Comparison of ENCODE assay signal across 5 cellular contexts in genomic region chrX:90222620-90223019, GRCh38.
DNase-seq lines count a peak whose midpoint lies in the region; FAIRE-seq and TF ChIP-seq lines count a peak whose summit lies in the region.
"Not testable (repeated sequence)": the region's sequence is repeated elsewhere in the genome, so short reads cannot be mapped to it uniquely, and the experiment has no call there.

No MANE protein-coding gene starts in this region.

- not testable (repeated sequence) for H4K5ac ChIP-seq in mesendoderm (ENCODE audit: low read length)

- DNase-seq in ELF-1 (ENCODE audit: low read depth, low spot score) = peak; percentile 11
- not testable (repeated sequence) for DNase-seq in SK-N-SH; bronchial epithelial cell (ENCODE audit: low read depth)
- DNase-seq in mesendoderm = peak; percentile 2

- H2BK5ac ChIP-seq in mesendoderm (ENCODE audit: low read length) = not testable (repeated sequence)

- H3K36me3 ChIP-seq in SK-N-SH (replicated peaks in 1 of 2; ENCODE audit: control insufficient read depth in 1 of 2, insufficient read depth in 2 of 2, low read length in 1 of 2); bronchial epithelial cell (ENCODE audit: control insufficient read depth, insufficient read depth, low read length); mesendoderm (ENCODE audit: control insufficient read depth, insufficient read depth, low read length): not testable (repeated sequence)

- not testable (repeated sequence) for TF ChIP-seq EP300 in SK-N-SH (IDR thresholded peaks at IDR 0.05; ENCODE audit: borderline replicate concordance in 1 of 2, low read depth in 1 of 2, low read length in 1 of 2)

- TF ChIP-seq CTCF in C4-2B (conservative IDR thresholded peaks at IDR 0.05) (peak; percentile 15; the same call in 1 of the 2 replicates), SK-N-SH (IDR thresholded peaks at IDR 0.05) (peak; percentile 19)
- TF ChIP-seq CTCF in bronchial epithelial cell (IDR thresholded peaks at IDR 0.05; ENCODE audit: insufficient read depth, low read length, severe bottlenecking) = not testable (repeated sequence)

- not testable (repeated sequence) for H2BK120ac ChIP-seq in mesendoderm (ENCODE audit: low read depth, low read length)

- POLR2A ChIA-PET in SK-N-SH (lab: Yijun Ruan, JAX) = not testable (repeated sequence)

- not testable (repeated sequence) for H3K4me1 ChIP-seq in SK-N-SH (ENCODE audit: control insufficient read depth in 1 of 2, insufficient read depth in 2 of 2, low read depth in 1 of 2, low read length in 1 of 2); mesendoderm (ENCODE audit: control insufficient read depth, low read depth, low read length)

- H3K9me3 ChIP-seq in SK-N-SH = not testable (repeated sequence)

- not testable (repeated sequence) for H3F3A ChIP-seq in SK-N-SH (replicated peaks; ENCODE audit: insufficient read depth)

- H3K4me3 ChIP-seq in SK-N-SH (ENCODE audit: low read depth in 2 of 2, low read length in 1 of 2); bronchial epithelial cell (ENCODE audit: low read depth, low read length); mesendoderm (ENCODE audit: low read length): not testable (repeated sequence)

- not testable (repeated sequence) for H4K8ac ChIP-seq in mesendoderm (ENCODE audit: low read depth, low read length)

- H2BK15ac ChIP-seq in mesendoderm (replicated peaks; ENCODE audit: low read depth) = not testable (repeated sequence)

- not testable (repeated sequence) for H3K79me1 ChIP-seq in mesendoderm (ENCODE audit: low read length)

- H3K9ac ChIP-seq in SK-N-SH; mesendoderm (ENCODE audit: low read length): not testable (repeated sequence)

- not testable (repeated sequence) for H3K27ac ChIP-seq in C4-2B; SK-N-SH (ENCODE audit: low read depth in 2 of 2, low read length in 1 of 2); mesendoderm (ENCODE audit: low read depth, low read length)

- H3K79me2 ChIP-seq in SK-N-SH (ENCODE audit: insufficient read depth); mesendoderm (ENCODE audit: control insufficient read depth, insufficient read depth, low read length): not testable (repeated sequence)

- not testable (repeated sequence) for H2AK5ac ChIP-seq in mesendoderm (ENCODE audit: low read length)

- 8% methylated on average over 3 of the region's 4 CpGs for WGBS in SK-N-SH (ENCODE audit: low lambda C conversion rate)
- WGBS in mesendoderm (ENCODE audit: extremely low coverage, insufficient coverage, low lambda C conversion rate) = no CpG with 5 or more reads among the region's 4 CpGs

- CTCF ChIA-PET in SK-N-SH (lab: Yijun Ruan, JAX) = not testable (repeated sequence)

- H3K18ac ChIP-seq in mesendoderm (ENCODE audit: low read length) = not testable (repeated sequence)

- not testable (repeated sequence) for TF ChIP-seq RAD21 in SK-N-SH (IDR thresholded peaks at IDR 0.05; ENCODE audit: low read length)

- not testable (repeated sequence) for H3K4me2 ChIP-seq in SK-N-SH; mesendoderm (ENCODE audit: low read length)

- peak; percentile 58 for FAIRE-seq in bronchial epithelial cell (lab: Jason Lieb, UNC)

- not testable (repeated sequence) for H3K23ac ChIP-seq in mesendoderm (ENCODE audit: low read length)

- not testable (repeated sequence) for H3K9me2 ChIP-seq in SK-N-SH

- not testable (repeated sequence) for H3K4ac ChIP-seq in mesendoderm (ENCODE audit: low read depth, low read length)

- H4K20me1 ChIP-seq in SK-N-SH (ENCODE audit: insufficient read depth) = not testable (repeated sequence)

- H3K56ac ChIP-seq in mesendoderm (ENCODE audit: low read length) = not testable (repeated sequence)

- H2AFZ ChIP-seq in SK-N-SH (ENCODE audit: low read depth) = not testable (repeated sequence)

- not testable (repeated sequence) for H3K27me3 ChIP-seq in SK-N-SH (ENCODE audit: insufficient read depth); bronchial epithelial cell (ENCODE audit: control insufficient read depth, insufficient read depth, low read length); mesendoderm (ENCODE audit: insufficient read depth, low read length, poor library complexity)
